Comparison of ENCODE assay signal across 8 cellular contexts in the genomic region with DNA sequence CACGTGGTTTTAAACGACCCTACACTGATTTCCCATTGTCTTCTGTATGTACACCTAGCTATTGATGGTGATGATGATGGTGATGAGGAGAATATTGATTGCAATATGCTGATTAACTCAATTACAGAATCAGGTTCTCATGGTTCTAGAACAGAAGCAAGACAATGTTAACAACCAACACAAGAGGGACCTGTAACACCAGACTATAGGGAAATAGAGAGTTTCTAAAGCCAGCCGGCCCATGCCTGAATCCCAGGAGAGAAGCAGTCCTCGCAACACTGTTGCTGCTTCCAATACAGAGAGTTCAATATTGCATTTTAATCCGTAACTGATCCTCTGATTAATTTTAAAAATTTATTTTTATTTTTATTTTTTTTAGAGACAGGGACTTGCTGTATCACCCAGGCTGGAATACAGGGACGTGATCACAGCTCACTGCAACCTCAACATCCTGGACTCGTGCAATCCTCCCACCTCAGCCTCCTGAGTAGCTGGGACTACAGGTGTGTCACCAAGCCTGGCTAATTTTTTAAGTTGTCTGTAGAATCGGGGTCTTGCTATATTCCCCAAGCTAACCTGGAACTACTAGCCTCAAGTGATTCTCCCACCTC. TPM values are rescaled to one million over a fixed set of nuclear protein-coding genes. Genes with fewer than 3 reads are reported as not detected.
DNase-seq lines count a peak whose midpoint lies in the region; ATAC-seq, FAIRE-seq and TF ChIP-seq lines count a peak whose summit lies in the region.

No MANE protein-coding gene starts in this region.

- intact Hi-C loops in body of pancreas (cut with DNase I) (loop anchor here (5.0 kb wide), 1 partner anchor 149 kb away; no protein-coding TSS in a partner anchor), vagina (cut with DNase I) (loop anchor here (10.0 kb wide), 1 partner anchor 141 kb away; no protein-coding TSS in a partner anchor)

- H3K27ac ChIP-seq in body of pancreas (no peak overlapping the region), keratinocyte (ENCODE audit: control insufficient read depth, insufficient read depth, low read length) (no peak overlapping the region), vagina (no peak overlapping the region)

- FAIRE-seq in GM19239 (lab: Jason Lieb, UNC) (peak; percentile 48), keratinocyte (lab: Jason Lieb, UNC) (peak; percentile 55)

- H3K79me2 ChIP-seq in keratinocyte (ENCODE audit: control insufficient read depth, insufficient read depth, low read length), result no peaks in the 10 kb centered on the region

- ATAC-seq in body of pancreas, result peak; percentile 21

- no peak for DNase-seq in AG09319 (ENCODE audit: extremely low read depth, low read depth)
- no peak for DNase-seq in GM19239 (ENCODE audit: insufficient read length, low spot score)
- peak; percentile 34 for DNase-seq in NCI-H345 treated with DMSO at 0.1 percent for 48 hours (lab: John Stamatoyannopoulos, UW; ENCODE audit: unreplicated experiment)
- DNase-seq in body of pancreas, result peak in 1 of 4 donors; percentile 16
- DNase-seq in keratinocyte (ENCODE audit: low read depth, low spot score), result no peak
- no peak for DNase-seq in vagina (ENCODE audit: extremely low spot score in 2 of 2)
- DNase-seq in stimulated activated CD4-positive, alpha-beta T cell treated with anti-CD3 and anti-CD28 coated beads, Interleukin-2, amount 100 ng/mL, for 48 hours, result no peak
- no peak for DNase-seq in cortex of kidney (lab: John Stamatoyannopoulos, UW)

- H3K9me1 ChIP-seq in keratinocyte (ENCODE audit: control insufficient read depth, extremely low read depth, insufficient read depth, low read length), result no peaks in the 10 kb centered on the region

- no peak overlapping the region for H3K4me2 ChIP-seq in keratinocyte (ENCODE audit: control insufficient read depth, extremely low read depth, insufficient read depth, low read depth, low read length)

- no peaks in the 10 kb centered on the region for H4K20me1 ChIP-seq in keratinocyte (ENCODE audit: control insufficient read depth, extremely low read depth, insufficient read depth, low read length)

- TF ChIP-seq CTCF in AG09319 (IDR thresholded peaks at IDR 0.05; ENCODE audit: low read depth, low read length), result peak; percentile 59
- peak in 4 of 7 experiments; percentile 29 to 44 (median 36) for TF ChIP-seq CTCF in body of pancreas (IDR thresholded peaks at IDR 0.05)
- peak; percentile 45 to 56 (median 47) for TF ChIP-seq CTCF in keratinocyte (optimal IDR thresholded peaks at IDR 0.05 in 1 of 3, IDR thresholded peaks at IDR 0.05 in 1 of 3, conservative IDR thresholded peaks at IDR 0.05 in 1 of 3; ENCODE audit: extremely low read depth in 1 of 3, insufficient read depth in 2 of 3, low read length in 3 of 3)
- peak in 2 of 3 experiments; percentile 14 to 48 for TF ChIP-seq CTCF in vagina (IDR thresholded peaks at IDR 0.05)

- H3K36me3 ChIP-seq in body of pancreas (replicated peaks in 1 of 2; ENCODE audit: insufficient read depth in 1 of 2, low read depth in 2 of 2), result no peaks in the 10 kb centered on the region
- H3K36me3 ChIP-seq in keratinocyte (ENCODE audit: control insufficient read depth in 2 of 2, extremely low read depth in 1 of 2, insufficient read depth in 2 of 2, low read length in 2 of 2), result no peaks in the 10 kb centered on the region
- H3K36me3 ChIP-seq in vagina, result no peaks in the 10 kb centered on the region

- H2AFZ ChIP-seq in keratinocyte (ENCODE audit: control insufficient read depth, low read length), result no peak overlapping the region

- H3K4me1 ChIP-seq in body of pancreas (peaks cover 4% of the 10 kb centered on the region), keratinocyte (ENCODE audit: control insufficient read depth, extremely low read depth, insufficient read depth, low read length) (peaks cover 21% of the 10 kb centered on the region), vagina (no peaks in the 10 kb centered on the region)

- no peak for TF ChIP-seq POLR2A in body of pancreas (IDR thresholded peaks at IDR 0.05)
- TF ChIP-seq POLR2A in vagina (IDR thresholded peaks at IDR 0.05), result no peak

- H3K9me3 ChIP-seq in body of pancreas, result no peaks in the 10 kb centered on the region
- H3K9me3 ChIP-seq in keratinocyte (ENCODE audit: control insufficient read depth, low read depth, low read length), result no peaks in the 10 kb centered on the region
- no peaks in the 10 kb centered on the region for H3K9me3 ChIP-seq in vagina

- dilution Hi-C loops in keratinocyte (cut with MboI; ENCODE audit: extremely low pct_ligation_motif_present, low sequenced_read_pairs), result no loop called here

- no peaks in the 10 kb centered on the region for H3K27me3 ChIP-seq in body of pancreas
- H3K27me3 ChIP-seq in keratinocyte (ENCODE audit: control insufficient read depth, extremely low read depth, insufficient read depth, low read length), result no peaks in the 10 kb centered on the region
- no peaks in the 10 kb centered on the region for H3K27me3 ChIP-seq in vagina

- H3K9ac ChIP-seq in keratinocyte (ENCODE audit: control insufficient read depth, extremely low read depth, insufficient read depth, low read length), result no peak overlapping the region

- H3K4me3 ChIP-seq in body of pancreas, result no peak overlapping the region
- no peak overlapping the region for H3K4me3 ChIP-seq in keratinocyte (ENCODE audit: control insufficient read depth in 2 of 3, extremely low read depth in 1 of 3, insufficient read depth in 2 of 3, low read depth in 1 of 3, low read length in 3 of 3)
- H3K4me3 ChIP-seq in vagina, result no peak overlapping the region

- WGBS in body of pancreas, 2 donors, result 41 to 62% methylated on average over 8 of the region's 8 CpGs

RNA-seq across cellular contexts. Expression of a gene that starts 22.2 kb away (rescaled TPM):
- total RNA-seq in body of pancreas (10 to 100 TPM in 1 of 2 donors, under 1 TPM in 1; 0.78 to 12.9 TPM), vagina (2.2 TPM)
- 13.6 to 52.7 TPM (median 25.0 TPM) in 3 replicates for polyA plus RNA-seq in keratinocyte
- 2.5 TPM for polyA plus RNA-seq in keratinocyte (2011; ENCODE audit: low read depth)
- polyA plus RNA-seq in keratinocyte (2011; cell fraction: cytosol; rRNA removed), result 27.7 and 38.6 TPM in 2 replicates
- polyA plus RNA-seq in keratinocyte (2011; cell fraction: nucleus; rRNA removed), result 25.6 and 26.6 TPM in 2 replicates
- polyA plus RNA-seq in keratinocyte (2012; ENCODE audit: low replicate concordance), result 5.1 and 34.0 TPM in 2 replicates
- polyA minus RNA-seq in keratinocyte, result 49.1 to 184 TPM (median 79.7 TPM) in 3 replicates
- 59.5 TPM for polyA minus RNA-seq in keratinocyte (2011; cell fraction: cytosol; rRNA and poly(A)+ RNA removed)
- polyA minus RNA-seq in keratinocyte (2011; cell fraction: nucleus; rRNA and poly(A)+ RNA removed), result 36.6 and 56.1 TPM in 2 replicates
